32 cellular contexts compared by ENCODE assay signal in genomic region chr7:17118412-17118811, GRCh38.
"Had no signal": no experiment of that assay in that cellular context is flagged by ENCODE, and none has a peak within 500 bp of the region (broad histone marks: within the 10 kb centered on the region; RNA-seq: fewer than 3 reads in every experiment).

No MANE protein-coding gene starts in this region.

- H3K27me3 ChIP-seq: Peyer's patch, SJSA1 had no signal

- H3K9me3 ChIP-seq: Peyer's patch, SJSA1, SK-N-SH had no signal

- H3K4me1 Mint-ChIP-seq: brain had no signal

- H3K9me3 Mint-ChIP-seq: activated naive CD8-positive, alpha-beta T cell treated with anti-CD3 and anti-CD28 coated beads, Interleukin-2, amount 50 U/mL, for 24 hours had no signal

- ATAC-seq: activated CD8-positive, alpha-beta memory T cell treated with anti-CD3 and anti-CD28 coated beads, Interleukin-2, amount 10 ng/mL, durations not matched to agents 7 days and 5 days; activated naive CD8-positive, alpha-beta T cell treated with anti-CD3 and anti-CD28 coated beads, Interleukin-2, amount 50 U/mL, for 24 hours; PC-3 had no signal

- H3K27ac Mint-ChIP-seq: activated CD4-positive, alpha-beta T cell treated with anti-CD3 and anti-CD28 coated beads, Interleukin-2, amount 10 ng/mL, durations not matched to agents 24 days and 14 days; activated CD8-positive, alpha-beta memory T cell treated with anti-CD3 and anti-CD28 coated beads, Interleukin-2, amount 10 ng/mL, durations not matched to agents 7 days and 5 days; activated naive CD8-positive, alpha-beta T cell; activated naive CD8-positive, alpha-beta T cell treated with anti-CD3 and anti-CD28 coated beads, Interleukin-2, amount 50 U/mL, for 24 hours; brain had no signal

- H3K4me3 Mint-ChIP-seq: activated CD4-positive, alpha-beta T cell treated with anti-CD3 and anti-CD28 coated beads, Interleukin-2, amount 10 ng/mL, durations not matched to agents 24 days and 14 days; activated CD8-positive, alpha-beta memory T cell treated with anti-CD3 and anti-CD28 coated beads, Interleukin-2, amount 10 ng/mL, durations not matched to agents 7 days and 5 days; activated naive CD8-positive, alpha-beta T cell; activated naive CD8-positive, alpha-beta T cell treated with anti-CD3 and anti-CD28 coated beads, Interleukin-2, amount 50 U/mL, for 24 hours; brain had no signal

- H3K4me3 ChIP-seq: Peyer's patch, SJSA1 had no signal

- H3K36me3 Mint-ChIP-seq: activated naive CD8-positive, alpha-beta T cell; brain had no signal

- H3K36me3 ChIP-seq: Peyer's patch, SJSA1, WERI-Rb-1 had no signal

- H3K27me3 Mint-ChIP-seq: activated CD4-positive, alpha-beta T cell treated with anti-CD3 and anti-CD28 coated beads, Interleukin-2, amount 10 ng/mL, durations not matched to agents 24 days and 14 days; activated CD8-positive, alpha-beta memory T cell treated with anti-CD3 and anti-CD28 coated beads, Interleukin-2, amount 10 ng/mL, durations not matched to agents 7 days and 5 days; activated naive CD8-positive, alpha-beta T cell; activated naive CD8-positive, alpha-beta T cell treated with anti-CD3 and anti-CD28 coated beads, Interleukin-2, amount 50 U/mL, for 24 hours had no signal

- H3K27ac ChIP-seq: Peyer's patch, SJSA1, WERI-Rb-1 had no signal

- DNase-seq: activated CD4-positive, alpha-beta T cell treated with anti-CD3 and anti-CD28 coated beads, Interleukin-2, amount 10 ng/mL, durations not matched to agents 24 days and 14 days; activated CD4-positive, alpha-beta T cell treated with anti-CD3 and anti-CD28 coated beads, Interleukin-2, amount 50 U/mL, for 48 hours; activated CD4-positive, CD25-positive, alpha-beta regulatory T cell; activated CD8-positive, alpha-beta memory T cell treated with anti-CD3 and anti-CD28 coated beads for 24 hours; activated CD8-positive, alpha-beta memory T cell treated with anti-CD3 and anti-CD28 coated beads, Interleukin-2, amount 10 ng/mL, durations not matched to agents 7 days and 5 days; activated CD8-positive, alpha-beta memory T cell treated with anti-CD3 and anti-CD28 coated beads, Interleukin-2, amount 50 U/mL, for 48 hours; activated effector memory CD4-positive, alpha-beta T cell treated with Interleukin-2 at 50 U/mL for 16 hours; activated naive CD8-positive, alpha-beta T cell treated with anti-CD3 and anti-CD28 coated beads, Interleukin-2, amount 50 U/mL, for 24 hours; activated T-cell treated with anti-CD3 and anti-CD28 coated beads, Interleukin-2, amount 50 U/mL, for 48 hours; anterior cingulate cortex; MM.1S; MV-4-11; NCI-H1092; NCI-H146; NCI-H187; NCI-H2029 treated with DMSO at 0.1 percent for 48 hours; NCI-H2107; NCI-H2171; NCI-H510A; NCI-H526; NCI-H748 treated with DMSO at 0.1 percent for 48 hours; NK-92 treated with Interleukin-12 subunit alpha and Interleukin-12 subunit beta, amount 100 ng/mL, for 24 hours; PC-3; Peyer's patch; RPMI8226; SHP77 treated with DMSO at 0.1 percent for 48 hours; SK-N-SH; T-helper 9 cell; WERI-Rb-1 had no signal

- H3K4me1 ChIP-seq: Peyer's patch had no signal
